In the genomic region with DNA sequence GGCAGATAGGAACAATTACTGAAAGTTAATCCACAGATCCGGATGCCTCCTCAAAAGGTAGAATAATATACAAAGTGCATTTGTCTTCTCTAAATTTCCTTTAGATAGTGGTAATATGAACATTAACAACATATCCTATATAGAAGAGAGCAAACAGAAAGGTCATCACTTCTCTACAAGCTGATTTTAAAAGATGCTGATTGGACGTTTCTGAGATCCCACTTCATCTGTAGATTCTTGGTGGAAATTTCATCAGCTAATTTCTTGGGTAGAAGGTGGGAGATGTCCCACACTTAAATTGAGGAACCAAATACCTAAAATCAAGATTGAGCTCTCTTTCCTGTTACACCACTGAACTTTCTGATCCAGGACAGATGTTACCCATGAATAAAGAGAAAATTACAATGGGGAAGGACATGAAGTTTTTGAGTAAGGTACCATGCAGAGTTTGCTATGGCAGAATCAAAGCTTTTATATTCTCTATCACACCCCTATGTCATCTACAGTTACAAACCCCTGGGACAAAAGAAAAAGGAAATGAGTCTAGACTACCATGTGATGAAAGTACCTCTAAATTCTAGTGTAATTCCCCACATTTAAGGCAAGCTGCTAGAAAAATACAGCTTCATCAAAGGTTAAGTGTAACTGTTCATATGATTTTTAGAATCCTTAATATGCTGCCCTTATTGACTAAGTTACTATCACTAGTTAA, we compare ENCODE assay signal across 32 cellular contexts.
"Had no signal": no experiment of that assay in that cellular context is flagged by ENCODE, and none has a peak within 500 bp of the region (broad histone marks: within the 10 kb centered on the region; RNA-seq: fewer than 3 reads in every experiment).

No MANE protein-coding gene starts in this region.

- H3K27me3 ChIP-seq: adrenal gland, body of pancreas, colonic mucosa, dorsolateral prefrontal cortex had no signal

- H3K4me1 Mint-ChIP-seq: activated CD4-positive, alpha-beta T cell treated with anti-CD3 and anti-CD28 coated beads for 36 hours; activated CD4-positive, alpha-beta T cell treated with anti-CD3 and anti-CD28 coated beads, Interleukin-2, amount 10 ng/mL, durations not matched to agents 24 days and 14 days; activated CD8-positive, alpha-beta memory T cell treated with anti-CD3 and anti-CD28 coated beads, Interleukin-2, amount 10 ng/mL, durations not matched to agents 7 days and 5 days; activated naive CD4-positive, alpha-beta T cell treated with anti-CD3 and anti-CD28 coated beads, Interleukin-2, amount 50 U/mL, for 24 hours; activated naive CD8-positive, alpha-beta T cell treated with anti-CD3 and anti-CD28 coated beads for 36 hours; activated naive CD8-positive, alpha-beta T cell treated with anti-CD3 and anti-CD28 coated beads, Interleukin-2, amount 50 U/mL, for 24 hours had no signal

- ATAC-seq: activated CD4-positive, alpha-beta T cell treated with anti-CD3 and anti-CD28 coated beads for 36 hours; activated CD8-positive, alpha-beta memory T cell treated with anti-CD3 and anti-CD28 coated beads, Interleukin-2, amount 10 ng/mL, durations not matched to agents 7 days and 5 days; activated CD8-positive, alpha-beta T cell treated with anti-CD3 and anti-CD28 coated beads, Interleukin-2, amount 10 ng/mL, durations not matched to agents 7 days and 5 days; activated naive CD8-positive, alpha-beta T cell treated with anti-CD3 and anti-CD28 coated beads, Interleukin-2, amount 50 U/mL, for 24 hours; body of pancreas; esophagus mucosa had no signal

- DNase-seq: activated CD4-positive, alpha-beta memory T cell treated with anti-CD3 and anti-CD28 coated beads for 36 hours; activated CD4-positive, alpha-beta T cell treated with anti-CD3 and anti-CD28 coated beads for 36 hours; activated CD4-positive, alpha-beta T cell treated with anti-CD3 and anti-CD28 coated beads, Interleukin-2, amount 10 ng/mL, durations not matched to agents 24 days and 14 days; activated CD4-positive, CD25-positive, alpha-beta regulatory T cell; activated CD4-positive, CD25-positive, alpha-beta regulatory T cell treated with anti-CD3 and anti-CD28 coated beads, Interleukin-2, amount 50 U/mL, for 72 hours; activated CD8-positive, alpha-beta memory T cell treated with anti-CD3 and anti-CD28 coated beads, Interleukin-2, amount 10 ng/mL, durations not matched to agents 7 days and 5 days; activated CD8-positive, alpha-beta memory T cell treated with anti-CD3 and anti-CD28 coated beads, Interleukin-2, amount 50 U/mL, for 4 hours; activated CD8-positive, alpha-beta T cell treated with anti-CD3 and anti-CD28 coated beads, Interleukin-2, amount 10 ng/mL, durations not matched to agents 7 days and 5 days; activated effector memory CD4-positive, alpha-beta T cell treated with anti-CD3 and anti-CD28 coated beads, Interleukin-2, amount 50 U/mL, for 16 hours; activated naive CD4-positive, alpha-beta T cell treated with anti-CD3 and anti-CD28 coated beads for 36 hours; activated naive CD8-positive, alpha-beta T cell treated with anti-CD3 and anti-CD28 coated beads for 36 hours; activated naive CD8-positive, alpha-beta T cell treated with anti-CD3 and anti-CD28 coated beads, Interleukin-2, amount 50 U/mL, for 24 hours; activated T-cell treated with anti-CD3 and anti-CD28 coated beads, Interleukin-2, amount 50 U/mL, for 1 hour; activated T-cell treated with anti-CD3 and anti-CD28 coated beads, Interleukin-2, amount 50 U/mL, for 48 hours; adrenal gland; amygdala; aorta; body of pancreas; central memory CD4-positive, alpha-beta T cell; cerebellar nuclear complex; colonic mucosa; dorsolateral prefrontal cortex; effector memory CD4-positive, alpha-beta T cell; endodermal cell; foreskin fibroblast; head of caudate nucleus; T-helper 2 cell had no signal

- H3K27ac ChIP-seq: adrenal gland, body of pancreas, colonic mucosa, dorsolateral prefrontal cortex had no signal

- H3K27ac Mint-ChIP-seq: activated CD4-positive, alpha-beta memory T cell treated with anti-CD3 and anti-CD28 coated beads for 36 hours; activated CD4-positive, alpha-beta T cell treated with anti-CD3 and anti-CD28 coated beads for 36 hours; activated CD4-positive, alpha-beta T cell treated with anti-CD3 and anti-CD28 coated beads, Interleukin-2, amount 10 ng/mL, durations not matched to agents 24 days and 14 days; activated CD8-positive, alpha-beta memory T cell treated with anti-CD3 and anti-CD28 coated beads, Interleukin-2, amount 10 ng/mL, durations not matched to agents 7 days and 5 days; activated CD8-positive, alpha-beta T cell treated with anti-CD3 and anti-CD28 coated beads, Interleukin-2, amount 10 ng/mL, durations not matched to agents 7 days and 5 days; activated naive CD4-positive, alpha-beta T cell treated with anti-CD3 and anti-CD28 coated beads for 36 hours; activated naive CD4-positive, alpha-beta T cell treated with anti-CD3 and anti-CD28 coated beads, Interleukin-2, amount 50 U/mL, for 24 hours; activated naive CD8-positive, alpha-beta T cell treated with anti-CD3 and anti-CD28 coated beads for 36 hours; activated naive CD8-positive, alpha-beta T cell treated with anti-CD3 and anti-CD28 coated beads, Interleukin-2, amount 50 U/mL, for 24 hours; activated T-helper 1 cell treated with anti-CD3 and anti-CD28 coated beads, Interleukin-12 subunit alpha, Interleukin-12 subunit beta, Interleukin-2, Interleukin-4 antibody, amounts not matched to agents 30 ng/mL and 10 ng/mL and 1 ng/mL, durations not matched to agents 14 hours and 24 hours and 36 hours; activated T-helper 2 cell treated with anti-CD3 and anti-CD28 coated beads, Interferon-gamma antibody, Interleukin-2, Interleukin-4, amounts not matched to agents 10 μg/mL and 5 μg/mL and 100 μg/mL, durations not matched to agents 14 hours and 24 hours and 36 hours; endodermal cell had no signal

- H3K9me3 Mint-ChIP-seq: activated CD4-positive, alpha-beta memory T cell treated with anti-CD3 and anti-CD28 coated beads for 36 hours; activated CD4-positive, alpha-beta T cell treated with anti-CD3 and anti-CD28 coated beads, Interleukin-2, amount 10 ng/mL, durations not matched to agents 24 days and 14 days; activated naive CD4-positive, alpha-beta T cell treated with anti-CD3 and anti-CD28 coated beads for 36 hours; activated naive CD4-positive, alpha-beta T cell treated with anti-CD3 and anti-CD28 coated beads, Interleukin-2, amount 50 U/mL, for 24 hours; activated naive CD8-positive, alpha-beta T cell treated with anti-CD3 and anti-CD28 coated beads for 36 hours; activated naive CD8-positive, alpha-beta T cell treated with anti-CD3 and anti-CD28 coated beads, Interleukin-2, amount 50 U/mL, for 24 hours; activated T-helper 1 cell treated with anti-CD3 and anti-CD28 coated beads, Interleukin-12 subunit alpha, Interleukin-12 subunit beta, Interleukin-2, Interleukin-4 antibody, amounts not matched to agents 30 ng/mL and 10 ng/mL and 1 ng/mL, durations not matched to agents 14 hours and 24 hours and 36 hours; activated T-helper 2 cell treated with anti-CD3 and anti-CD28 coated beads, Interferon-gamma antibody, Interleukin-2, Interleukin-4, amounts not matched to agents 10 μg/mL and 5 μg/mL and 100 μg/mL, durations not matched to agents 14 hours and 24 hours and 36 hours had no signal

- H3K36me3 Mint-ChIP-seq: activated CD4-positive, alpha-beta memory T cell treated with anti-CD3 and anti-CD28 coated beads for 36 hours; activated CD8-positive, alpha-beta memory T cell treated with anti-CD3 and anti-CD28 coated beads, Interleukin-2, amount 10 ng/mL, durations not matched to agents 7 days and 5 days; activated naive CD4-positive, alpha-beta T cell treated with anti-CD3 and anti-CD28 coated beads, Interleukin-2, amount 50 U/mL, for 24 hours; activated naive CD8-positive, alpha-beta T cell treated with anti-CD3 and anti-CD28 coated beads for 36 hours had no signal

- H3K9me3 ChIP-seq: adrenal gland, body of pancreas, colonic mucosa had no signal

- H3K4me1 ChIP-seq: adrenal gland, body of pancreas, colonic mucosa had no signal

- H3K27me3 Mint-ChIP-seq: activated CD4-positive, alpha-beta memory T cell treated with anti-CD3 and anti-CD28 coated beads for 36 hours; activated CD4-positive, alpha-beta T cell treated with anti-CD3 and anti-CD28 coated beads for 36 hours; activated CD4-positive, alpha-beta T cell treated with anti-CD3 and anti-CD28 coated beads, Interleukin-2, amount 10 ng/mL, durations not matched to agents 24 days and 14 days; activated CD8-positive, alpha-beta memory T cell treated with anti-CD3 and anti-CD28 coated beads, Interleukin-2, amount 10 ng/mL, durations not matched to agents 7 days and 5 days; activated naive CD4-positive, alpha-beta T cell treated with anti-CD3 and anti-CD28 coated beads, Interleukin-2, amount 50 U/mL, for 24 hours; activated naive CD8-positive, alpha-beta T cell treated with anti-CD3 and anti-CD28 coated beads for 36 hours had no signal

- H3K4me3 Mint-ChIP-seq: activated CD4-positive, alpha-beta memory T cell treated with anti-CD3 and anti-CD28 coated beads for 36 hours; activated CD4-positive, alpha-beta T cell treated with anti-CD3 and anti-CD28 coated beads for 36 hours; activated CD4-positive, alpha-beta T cell treated with anti-CD3 and anti-CD28 coated beads, Interleukin-2, amount 10 ng/mL, durations not matched to agents 24 days and 14 days; activated CD8-positive, alpha-beta memory T cell treated with anti-CD3 and anti-CD28 coated beads, Interleukin-2, amount 10 ng/mL, durations not matched to agents 7 days and 5 days; activated CD8-positive, alpha-beta T cell treated with anti-CD3 and anti-CD28 coated beads, Interleukin-2, amount 10 ng/mL, durations not matched to agents 7 days and 5 days; activated naive CD4-positive, alpha-beta T cell treated with anti-CD3 and anti-CD28 coated beads for 36 hours; activated naive CD4-positive, alpha-beta T cell treated with anti-CD3 and anti-CD28 coated beads, Interleukin-2, amount 50 U/mL, for 24 hours; activated naive CD8-positive, alpha-beta T cell treated with anti-CD3 and anti-CD28 coated beads for 36 hours; activated naive CD8-positive, alpha-beta T cell treated with anti-CD3 and anti-CD28 coated beads, Interleukin-2, amount 50 U/mL, for 24 hours; activated T-helper 1 cell treated with anti-CD3 and anti-CD28 coated beads, Interleukin-12 subunit alpha, Interleukin-12 subunit beta, Interleukin-2, Interleukin-4 antibody, amounts not matched to agents 30 ng/mL and 10 ng/mL and 1 ng/mL, durations not matched to agents 14 hours and 24 hours and 36 hours; endodermal cell had no signal

- H3K4me3 ChIP-seq: adrenal gland, body of pancreas, colonic mucosa, dorsolateral prefrontal cortex had no signal

- H3K36me3 ChIP-seq: adrenal gland, colonic mucosa had no signal

- FAIRE-seq: frontal cortex had no signal
